16 cellular contexts compared by ENCODE assay signal in genomic region chr5:65364907-65365306, GRCh38.
DNase-seq lines count a peak whose midpoint lies in the region; ATAC-seq and TF ChIP-seq lines count a peak whose summit lies in the region.
"Had no signal": no experiment of that assay in that cellular context is flagged by ENCODE, and none has a peak within 500 bp of the region (broad histone marks: within the 10 kb centered on the region; RNA-seq: fewer than 3 reads in every experiment).

No MANE protein-coding gene starts in this region.

- H3K36me3 Mint-ChIP-seq in HFFc6 (ENCODE audit: low read depth) (peaks cover 24% of the 10 kb centered on the region), glutamatergic neuron (ENCODE audit: unreplicated experiment) (no peaks in the 10 kb centered on the region)
- H3K36me3 Mint-ChIP-seq: activated CD8-positive, alpha-beta memory T cell treated with anti-CD3 and anti-CD28 coated beads, Interleukin-2, amount 10 ng/mL, durations not matched to agents 7 days and 5 days had no signal

- TF ChIP-seq CTCF in A673 (conservative IDR thresholded peaks at IDR 0.05; ENCODE audit: low read depth, low read length) (no peak), HFFc6 (IDR thresholded peaks at IDR 0.05) (no peak), glutamatergic neuron (IDR thresholded peaks at IDR 0.05; ENCODE audit: partially characterized antibody, unreplicated experiment) (no peak), foreskin keratinocyte (conservative IDR thresholded peaks at IDR 0.05) (no peak)

- POLR2A ChIA-PET in A673 (lab: Charles Lee; ENCODE audit: low non-redundant PET): no interaction called here

- CTCF ChIA-PET in A673 (lab: Charles Lee): interaction anchor here (0.6 kb wide), 2 partner anchors 115 to 402 kb away, joined by 5 to 10 read pairs; no protein-coding TSS in a partner anchor

- H3K4me3 Mint-ChIP-seq in HFFc6 (no peak overlapping the region), glutamatergic neuron (ENCODE audit: unreplicated experiment) (peak overlapping the region; percentile 43)
- H3K4me3 Mint-ChIP-seq: activated CD8-positive, alpha-beta memory T cell treated with anti-CD3 and anti-CD28 coated beads, Interleukin-2, amount 10 ng/mL, durations not matched to agents 7 days and 5 days had no signal

- H3K4me1 ChIP-seq in A673 (ENCODE audit: insufficient read depth, low read length, poor library complexity, severe bottlenecking) (no peaks in the 10 kb centered on the region), foreskin keratinocyte (no peaks in the 10 kb centered on the region)
- H3K4me1 ChIP-seq: BE2C had no signal

- ATAC-seq in GM21576 (IDR thresholded peaks at IDR 0.05; ENCODE audit: unreplicated experiment) (no peak), foreskin keratinocyte (no peak), GM18909 (IDR thresholded peaks at IDR 0.05; ENCODE audit: poor library complexity, unreplicated experiment) (no peak)
- ATAC-seq: activated CD8-positive, alpha-beta memory T cell treated with anti-CD3 and anti-CD28 coated beads, Interleukin-2, amount 10 ng/mL, durations not matched to agents 7 days and 5 days; esophagus mucosa had no signal

- H3K27ac ChIP-seq in A673 (ENCODE audit: low read depth, low read length, poor library complexity, severe bottlenecking) (no peak overlapping the region), foreskin keratinocyte (no peak overlapping the region)
- H3K27ac ChIP-seq: SK-N-MC, VCaP had no signal

- H3K27me3 ChIP-seq in A673 (replicated peaks; ENCODE audit: insufficient read depth, low read depth, low read length, poor library complexity): no peaks in the 10 kb centered on the region
- no peaks in the 10 kb centered on the region for H3K27me3 ChIP-seq in foreskin keratinocyte

- H3K9me3 Mint-ChIP-seq in HFFc6 (no peaks in the 10 kb centered on the region), glutamatergic neuron (ENCODE audit: unreplicated experiment) (peaks cover 2% of the 10 kb centered on the region)

- intact Hi-C loops in A673 (cut with micrococcal nuclease; ENCODE audit: unreplicated experiment): no loop called here

- BruUV-seq in A673 (replicated peaks; lab: Mats Ljungman, UMichigan): no TSS peak

- no peak overlapping the region for H3K4me3 ChIP-seq in A673 (ENCODE audit: low read depth, low read length, poor library complexity, severe bottlenecking)
- H3K4me3 ChIP-seq: SK-N-MC had no signal

- no peaks in the 10 kb centered on the region for H3K9me3 ChIP-seq in A673 (ENCODE audit: low read depth, low read length, poor library complexity, severe bottlenecking)
- H3K9me3 ChIP-seq: BE2C had no signal

- DNase-seq in A673 (ENCODE audit: low spot score) (peak; percentile 5), HFFc6 (no peak), SHP77 treated with DMSO at 0.1 percent for 48 hours (lab: John Stamatoyannopoulos, UW) (peak; percentile 9), glutamatergic neuron (no peak), foreskin keratinocyte (no peak), SIG-M5 treated with dmso at 0.1 percent for 504 hours (lab: John Stamatoyannopoulos, UW; ENCODE audit: unreplicated experiment) (no peak)
- DNase-seq: activated CD8-positive, alpha-beta memory T cell treated with anti-CD3 and anti-CD28 coated beads, Interleukin-2, amount 10 ng/mL, durations not matched to agents 7 days and 5 days; activated naive CD4-positive, alpha-beta T cell; BE2C; DMS79; stimulated activated naive CD4-positive, alpha-beta T cell had no signal

- no peaks in the 10 kb centered on the region for H3K36me3 ChIP-seq in A673 (ENCODE audit: insufficient read depth, low read length, poor library complexity, severe bottlenecking)
- H3K36me3 ChIP-seq: BE2C had no signal

- H3K27me3 Mint-ChIP-seq in HFFc6 (ENCODE audit: insufficient read depth): no peaks in the 10 kb centered on the region
- H3K27me3 Mint-ChIP-seq in glutamatergic neuron (ENCODE audit: unreplicated experiment): peaks cover 1% of the 10 kb centered on the region
- H3K27me3 Mint-ChIP-seq: activated CD8-positive, alpha-beta memory T cell treated with anti-CD3 and anti-CD28 coated beads, Interleukin-2, amount 10 ng/mL, durations not matched to agents 7 days and 5 days had no signal

- H3K4me1 Mint-ChIP-seq in HFFc6 (ENCODE audit: low read depth) (peaks cover 16% of the 10 kb centered on the region; the same call in 1 of the 2 replicates), glutamatergic neuron (ENCODE audit: low read depth, unreplicated experiment) (peaks cover 32% of the 10 kb centered on the region)
- H3K4me1 Mint-ChIP-seq: activated CD8-positive, alpha-beta memory T cell treated with anti-CD3 and anti-CD28 coated beads, Interleukin-2, amount 10 ng/mL, durations not matched to agents 7 days and 5 days had no signal

- H3K27ac Mint-ChIP-seq in HFFc6 (0 out of 2 replicates have a peak overlapping the region, but pooled peaks have one; percentile 3), glutamatergic neuron (ENCODE audit: unreplicated experiment) (peak overlapping the region; percentile 85)
- H3K27ac Mint-ChIP-seq: activated CD8-positive, alpha-beta memory T cell treated with anti-CD3 and anti-CD28 coated beads, Interleukin-2, amount 10 ng/mL, durations not matched to agents 7 days and 5 days had no signal

Comparison
In these comparisons a context has a peak if more than half of its experiments do, and no peak if none do; other contexts are left out.
1. DNase-seq: peak in A673 (single experiment) and SHP77 treated with DMSO at 0.1 percent for 48 hours (single experiment); none in HFFc6 (single experiment), glutamatergic neuron (single experiment), foreskin keratinocyte (0 of 2) and SIG-M5 treated with dmso at 0.1 percent for 504 hours (single experiment).